22 cellular contexts compared by ENCODE assay signal in genomic region chr21:16047857-16048256, GRCh38.
DNase-seq lines count a peak whose midpoint lies in the region; TF ChIP-seq lines count a peak whose summit lies in the region.
"Had no signal": no experiment of that assay in that cellular context is flagged by ENCODE, and none has a peak within 500 bp of the region (broad histone marks: within the 10 kb centered on the region; RNA-seq: fewer than 3 reads in every experiment).

No MANE protein-coding gene starts in this region.

- H3K27me3 ChIP-seq in BE2C (no peaks in the 10 kb centered on the region), hepatocyte (no peaks in the 10 kb centered on the region), left ventricle myocardium inferior (ENCODE audit: low read depth) (no peaks in the 10 kb centered on the region)
- H3K27me3 ChIP-seq: adrenal gland, breast epithelium, gastrocnemius medialis, tibial nerve had no signal

- no peaks in the 10 kb centered on the region for H3K9me2 ChIP-seq in hepatocyte (replicated peaks; ENCODE audit: insufficient read depth)

- H3K4me2 ChIP-seq in hepatocyte = no peak overlapping the region

- intact Hi-C loops in left ventricle myocardium inferior (cut with micrococcal nuclease) = no loop called here

- peak overlapping the region; percentile 27 for H3K4me3 ChIP-seq in BE2C (ENCODE audit: low read depth, low read length)
- no peak overlapping the region for H3K4me3 ChIP-seq in hepatocyte
- no peak overlapping the region for H3K4me3 ChIP-seq in left ventricle myocardium inferior
- H3K4me3 ChIP-seq: adrenal gland, breast epithelium, gastrocnemius medialis, tibial nerve had no signal

- no peaks in the 10 kb centered on the region for H3K79me2 ChIP-seq in hepatocyte

- H3K27ac ChIP-seq in hepatocyte (peak overlapping the region; percentile 42), left ventricle myocardium inferior (replicated peaks) (no peak overlapping the region)
- H3K27ac ChIP-seq: adrenal gland, breast epithelium, C4-2B, gastrocnemius medialis, RWPE1, tibial nerve had no signal

- no peak for DNase-seq in BE2C
- peak; percentile 27 to 67 for DNase-seq in NCI-H524 (lab: John Stamatoyannopoulos, UW)
- peak; percentile 84 for DNase-seq in dedifferentiated amniotic fluid mesenchymal stem cell (ENCODE audit: extremely low spot score)
- no peak for DNase-seq in hepatocyte (ENCODE audit: low spot score)
- no peak for DNase-seq in left ventricle myocardium inferior
- no peak for DNase-seq in SW480 (ENCODE audit: low spot score)
- DNase-seq in activated CD4-positive, CD25-positive, alpha-beta regulatory T cell (lab: John Stamatoyannopoulos, UW) = no peak
- DNase-seq in activated CD8-positive, alpha-beta memory T cell treated with anti-CD3 and anti-CD28 coated beads, Interleukin-2, amount 50 U/mL, for 4 hours = no peak
- DNase-seq: ACHN; activated CD4-positive, alpha-beta T cell treated with anti-CD3 and anti-CD28 coated beads, Interleukin-2, amount 50 U/mL, for 48 hours; activated CD4-positive, CD25-positive, alpha-beta regulatory T cell treated with anti-CD3 and anti-CD28 coated beads, Interleukin-2, amount 50 U/mL, for 72 hours; activated naive CD4-positive, alpha-beta T cell; adrenal gland; Calu3; DND-41; gastrocnemius medialis; NCI-H1436 treated with DMSO at 0.1 percent for 48 hours; stimulated activated CD4-positive, alpha-beta T cell treated with anti-CD3 and anti-CD28 coated beads, Interleukin-15, amount 100 ng/mL, for 24 hours had no signal

- TF ChIP-seq CTCF in BE2C (IDR thresholded peaks at IDR 0.05; ENCODE audit: low read depth, low read length) (no peak), hepatocyte (IDR thresholded peaks at IDR 0.05; ENCODE audit: poor library complexity) (no peak), left ventricle myocardium inferior (IDR thresholded peaks at IDR 0.05; ENCODE audit: borderline replicate concordance) (no peak)

- no peak overlapping the region for H2AFZ ChIP-seq in hepatocyte

- 58% methylated on average over 1 of the region's 1 CpG for WGBS in hepatocyte (ENCODE audit: low lambda C conversion rate, missing lambda C conversion rate)

- H3K4me1 ChIP-seq in BE2C (peaks cover 4% of the 10 kb centered on the region), hepatocyte (ENCODE audit: insufficient read depth) (no peaks in the 10 kb centered on the region), left ventricle myocardium inferior (no peaks in the 10 kb centered on the region)
- H3K4me1 ChIP-seq: adrenal gland, breast epithelium, gastrocnemius medialis, tibial nerve had no signal

- H4K20me1 ChIP-seq in hepatocyte (ENCODE audit: insufficient read depth, poor library complexity, severe bottlenecking) = no peaks in the 10 kb centered on the region

- H3K9me3 ChIP-seq in BE2C (no peaks in the 10 kb centered on the region), hepatocyte (ENCODE audit: low read depth) (no peaks in the 10 kb centered on the region), left ventricle myocardium inferior (replicated peaks) (peaks cover 10% of the 10 kb centered on the region)
- H3K9me3 ChIP-seq: adrenal gland, gastrocnemius medialis, tibial nerve had no signal

- H3K36me3 ChIP-seq in BE2C (no peaks in the 10 kb centered on the region), hepatocyte (replicated peaks; ENCODE audit: insufficient read depth, low read depth) (no peaks in the 10 kb centered on the region), left ventricle myocardium inferior (no peaks in the 10 kb centered on the region)
- H3K36me3 ChIP-seq: adrenal gland, breast epithelium, gastrocnemius medialis, tibial nerve had no signal

Comparison
In these comparisons a context has a peak if more than half of its experiments do, and no peak if none do; other contexts are left out.
1. DNase-seq: peak in NCI-H524 (2 of 2) and dedifferentiated amniotic fluid mesenchymal stem cell (single experiment); none in BE2C (single experiment), hepatocyte (single experiment), left ventricle myocardium inferior (single experiment), SW480 (single experiment), activated CD4-positive, CD25-positive, alpha-beta regulatory T cell (0 of 4) and activated CD8-positive, alpha-beta memory T cell treated with anti-CD3 and anti-CD28 coated beads, Interleukin-2, amount 50 U/mL, for 4 hours (single experiment).